ENCODE assay signal across 15 cellular contexts in the genomic region with DNA sequence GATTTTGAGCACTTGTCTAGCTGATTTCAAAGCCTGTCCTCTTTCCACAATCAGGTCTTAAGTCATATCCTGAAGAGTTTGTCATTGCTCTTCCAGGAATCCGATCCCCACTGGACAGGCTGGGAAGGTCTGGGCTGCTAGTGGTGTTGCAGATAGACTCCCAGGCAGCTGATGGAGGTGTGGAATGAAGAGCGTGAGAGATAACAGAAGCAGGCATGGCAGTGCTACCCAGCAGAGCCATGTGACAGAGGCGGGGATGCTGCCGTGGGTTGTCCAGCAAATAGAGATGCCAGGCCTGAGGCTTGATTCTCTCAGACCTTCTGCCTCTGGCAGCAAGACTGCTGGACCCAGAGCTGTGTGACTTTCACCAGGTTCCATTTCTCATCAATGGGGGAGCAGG.
DNase-seq lines count a peak whose midpoint lies in the region; ATAC-seq, FAIRE-seq and TF ChIP-seq lines count a peak whose summit lies in the region.
"Had no signal": no experiment of that assay in that cellular context is flagged by ENCODE, and none has a peak within 500 bp of the region (broad histone marks: within the 10 kb centered on the region; RNA-seq: fewer than 3 reads in every experiment).

No MANE protein-coding gene starts in this region.

- H3K4me1 ChIP-seq in H9 (ENCODE audit: insufficient read depth, low read length), result no peaks in the 10 kb centered on the region
- H3K4me1 ChIP-seq in spleen, result peaks cover 9 to 40% (median 21%) of the 10 kb centered on the region in 6 donors

- no peaks in the 10 kb centered on the region for H3K27me3 ChIP-seq in H9 (ENCODE audit: insufficient read depth, low read length)
- no peaks in the 10 kb centered on the region for H3K27me3 ChIP-seq in bronchial epithelial cell (ENCODE audit: control insufficient read depth, insufficient read depth, low read length)
- H3K27me3 ChIP-seq in spleen (replicated peaks in 1 of 7), result no peaks in the 10 kb centered on the region
- H3K27me3 ChIP-seq: BLaER1 treated with 17β-estradiol and CSF1 and Interleukin-3, amounts not matched to agents 10 nM and 100 nM; tibial nerve had no signal

- no peak overlapping the region for H3K4me2 ChIP-seq in H9 (ENCODE audit: insufficient read depth, insufficient read length, low read length)
- H3K4me2 ChIP-seq: BLaER1 treated with 17β-estradiol and CSF1 and Interleukin-3, amounts not matched to agents 10 nM and 100 nM had no signal

- H3K9me3 Mint-ChIP-seq in H9, result no peaks in the 10 kb centered on the region; a peak in 1 of 5 replicates

- no peak for TF ChIP-seq POLR2A in spleen (IDR thresholded peaks at IDR 0.05)

- no peaks in the 10 kb centered on the region for H4K20me1 ChIP-seq in H9 (ENCODE audit: control insufficient read depth, insufficient read depth, insufficient read length)
- H4K20me1 ChIP-seq: BLaER1 treated with 17β-estradiol and CSF1 and Interleukin-3, amounts not matched to agents 10 nM and 100 nM had no signal

- no peaks in the 10 kb centered on the region for H3K79me2 ChIP-seq in H9 (ENCODE audit: insufficient read depth, low read length)

- H2AK5ac ChIP-seq in H9 (ENCODE audit: insufficient read length, low read length), result no peak overlapping the region

- no peaks in the 10 kb centered on the region for H3K23me2 ChIP-seq in H9 (ENCODE audit: insufficient read length, low read depth, low read length, poor library complexity, severe bottlenecking)

- DNase-seq in H9 (no peak), bronchial epithelial cell (ENCODE audit: low read depth) (peak; percentile 30), left colon (no peak), spleen (no peak), HUDEP-2 (lab: John Stamatoyannopoulos, UW; ENCODE audit: unreplicated experiment in 76 of 76) (no peak), COR-L47 (lab: John Stamatoyannopoulos, UW) (no peak), OCI-M2 (lab: John Stamatoyannopoulos, UW; ENCODE audit: unreplicated experiment) (no peak)
- DNase-seq: activated CD8-positive, alpha-beta memory T cell treated with anti-CD3 and anti-CD28 coated beads, Interleukin-2, amount 50 U/mL, for 4 hours; cerebellar nuclear complex; naive B cell; NCI-H774; stimulated activated CD4-positive, alpha-beta T cell treated with anti-CD3 and anti-CD28 coated beads, Interleukin-4, amount 100 ng/mL, for 24 hours had no signal

- 0 out of 2 replicates have a peak overlapping the region, but pooled peaks have one; percentile 38 for H2BK15ac ChIP-seq in H9 (ENCODE audit: low read depth, low read length)

- H4K8ac ChIP-seq in H9 (replicated peaks; ENCODE audit: insufficient read length, low read depth, low read length), result no peak overlapping the region

- no peak for TF ChIP-seq CTCF in H9 (conservative IDR thresholded peaks at IDR 0.05)
- TF ChIP-seq CTCF in bronchial epithelial cell (IDR thresholded peaks at IDR 0.05; ENCODE audit: insufficient read depth, low read length, severe bottlenecking), result no peak
- TF ChIP-seq CTCF in spleen (IDR thresholded peaks at IDR 0.05 in 8 of 11, conservative IDR thresholded peaks at IDR 0.05 in 3 of 11), result no peak

- H3K4me3 Mint-ChIP-seq in H9, result no peak overlapping the region

- no peaks in the 10 kb centered on the region; a peak in 2 of 7 replicates for H3K36me3 Mint-ChIP-seq in H9 (ENCODE audit: insufficient read depth in 1 of 3, low read depth in 3 of 3)
- H3K36me3 Mint-ChIP-seq: naive B cell had no signal

- H3K4ac ChIP-seq in H9 (ENCODE audit: low read depth, low read length), result no peak overlapping the region

- H3K4me3 ChIP-seq in bronchial epithelial cell (ENCODE audit: low read depth, low read length), result no peak overlapping the region
- H3K4me3 ChIP-seq in spleen, result no peak overlapping the region
- H3K4me3 ChIP-seq: BLaER1 treated with 17β-estradiol and CSF1 and Interleukin-3, amounts not matched to agents 10 nM and 100 nM; tibial nerve had no signal

- 0 out of 7 replicates have a peak overlapping the region, but pooled peaks of 1 of the 3 experiments have one; percentile 14 for H3K27ac Mint-ChIP-seq in H9

- intact Hi-C loops in left colon (cut with DNase I, micrococcal nuclease) (no loop called here), spleen (cut with DNase I; ENCODE audit: low total_unique reads) (no loop called here)

- no peak overlapping the region for H3K56ac ChIP-seq in H9 (ENCODE audit: insufficient read length, low read depth, low read length)

- peaks cover 15 to 18% of the 10 kb centered on the region in 2 experiments for H3K4me1 Mint-ChIP-seq in H9
- H3K4me1 Mint-ChIP-seq: naive B cell had no signal

- no peak overlapping the region for H4K5ac ChIP-seq in H9 (ENCODE audit: insufficient read length, low read depth, low read length)

- no peak overlapping the region for H2AFZ ChIP-seq in H9 (ENCODE audit: low read length)

- H3K27ac ChIP-seq in H9 (ENCODE audit: insufficient read length, low read depth, low read length), result no peak overlapping the region
- H3K27ac ChIP-seq in spleen, result peak overlapping the region; percentile 60 to 82 (median 74)
- H3K27ac ChIP-seq: BLaER1 treated with 17β-estradiol and CSF1 and Interleukin-3, amounts not matched to agents 10 nM and 100 nM had no signal

- no peak overlapping the region for H2BK12ac ChIP-seq in H9 (ENCODE audit: insufficient read length, low read depth, low read length)

- H4K91ac ChIP-seq in H9 (ENCODE audit: insufficient read length, low read depth, low read length), result no peak overlapping the region

- no peak overlapping the region for H3K18ac ChIP-seq in H9 (ENCODE audit: insufficient read length, low read depth, low read length)

- no peaks in the 10 kb centered on the region for H3K79me1 ChIP-seq in H9 (ENCODE audit: insufficient read depth, low read depth, low read length, poor library complexity, severe bottlenecking)

- no CpG with 5 or more reads among the region's 4 CpGs for WGBS in H9 (ENCODE audit: extremely low coverage, insufficient read length, low lambda C conversion rate)
- WGBS in spleen, 5 donors, result 57 to 95% (median 79%) methylated on average over 4 of the region's 4 CpGs

- no peaks in the 10 kb centered on the region for H3K9me3 ChIP-seq in H9 (ENCODE audit: control insufficient read depth, low read depth, low read length)
- no peaks in the 10 kb centered on the region for H3K9me3 ChIP-seq in spleen
- H3K9me3 ChIP-seq: BLaER1 treated with 17β-estradiol and CSF1 and Interleukin-3, amounts not matched to agents 10 nM and 100 nM; tibial nerve had no signal

- H3K36me3 ChIP-seq in bronchial epithelial cell (ENCODE audit: control insufficient read depth, insufficient read depth, low read length), result no peaks in the 10 kb centered on the region
- no peaks in the 10 kb centered on the region for H3K36me3 ChIP-seq in spleen
- H3K36me3 ChIP-seq: BLaER1 treated with 17β-estradiol and CSF1 and Interleukin-3, amounts not matched to agents 10 nM and 100 nM; tibial nerve had no signal

- no peak overlapping the region for H2BK20ac ChIP-seq in H9 (ENCODE audit: low read depth, low read length, poor library complexity, severe bottlenecking)

- no peak overlapping the region for H2BK120ac ChIP-seq in H9 (ENCODE audit: low read depth, low read length, poor library complexity, severe bottlenecking)

- peaks cover 14% of the 10 kb centered on the region for H3K27me3 Mint-ChIP-seq in H9 (ENCODE audit: low read depth)

- no peak overlapping the region for H3T11ph ChIP-seq in H9 (ENCODE audit: low read length)

- ATAC-seq in left colon (peak; percentile 25), HG02623 (IDR thresholded peaks at IDR 0.05; ENCODE audit: unreplicated experiment) (no peak)

- no peak overlapping the region for H3K23ac ChIP-seq in H9 (ENCODE audit: insufficient read length, low read depth, low read length)

- no peak for FAIRE-seq in bronchial epithelial cell (lab: Jason Lieb, UNC)

- H2BK5ac ChIP-seq in H9 (ENCODE audit: insufficient read length, low read length), result no peak overlapping the region

- no peak overlapping the region for H3K9ac ChIP-seq in H9 (ENCODE audit: extremely low read depth, insufficient read length, low read length)
- H3K9ac ChIP-seq: BLaER1 treated with 17β-estradiol and CSF1 and Interleukin-3, amounts not matched to agents 10 nM and 100 nM had no signal

- H3K14ac ChIP-seq in H9 (ENCODE audit: insufficient read depth, low read length), result 0 out of 2 replicates have a peak overlapping the region, but pooled peaks have one; percentile 40
